Comparison of ENCODE assay signal across 17 cellular contexts in genomic region chr2:170434900-170435640, GRCh38.
DNase-seq lines count a peak whose midpoint lies in the region; ATAC-seq, FAIRE-seq and TF ChIP-seq lines count a peak whose summit lies in the region.
"Had no signal": no experiment of that assay in that cellular context is flagged by ENCODE, and none has a peak within 500 bp of the region (broad histone marks: within the 10 kb centered on the region; RNA-seq: fewer than 3 reads in every experiment).

No MANE protein-coding gene starts in this region.

- no peaks in the 10 kb centered on the region for H3K79me2 ChIP-seq in smooth muscle cell (ENCODE audit: low read depth)

- peaks cover 1% of the 10 kb centered on the region for H3K27me3 Mint-ChIP-seq in activated naive CD4-positive, alpha-beta T cell treated with anti-CD3 and anti-CD28 coated beads, Interleukin-2, amount 50 U/mL, for 24 hours
- H3K27me3 Mint-ChIP-seq in activated naive CD4-positive, alpha-beta T cell treated with anti-CD3 and anti-CD28 coated beads, Interleukin-2, amount 10 ng/mL, durations not matched to agents 7 days and 5 days, result peaks cover 25% of the 10 kb centered on the region
- peaks cover 11% of the 10 kb centered on the region for H3K27me3 Mint-ChIP-seq in activated CD8-positive, alpha-beta T cell treated with anti-CD3 and anti-CD28 coated beads for 36 hours

- H3K36me3 ChIP-seq in smooth muscle cell (ENCODE audit: low read depth), result no peaks in the 10 kb centered on the region
- H3K36me3 ChIP-seq: brain microvascular endothelial cell, heart left ventricle had no signal

- no peaks in the 10 kb centered on the region for H3K9me3 Mint-ChIP-seq in activated naive CD4-positive, alpha-beta T cell treated with anti-CD3 and anti-CD28 coated beads, Interleukin-2, amount 50 U/mL, for 24 hours
- no peaks in the 10 kb centered on the region for H3K9me3 Mint-ChIP-seq in activated naive CD4-positive, alpha-beta T cell treated with anti-CD3 and anti-CD28 coated beads, Interleukin-2, amount 10 ng/mL, durations not matched to agents 7 days and 5 days
- H3K9me3 Mint-ChIP-seq in activated CD8-positive, alpha-beta T cell treated with anti-CD3 and anti-CD28 coated beads for 36 hours, result no peaks in the 10 kb centered on the region

- no peaks in the 10 kb centered on the region for H3K27me3 ChIP-seq in smooth muscle cell (ENCODE audit: low read depth)
- H3K27me3 ChIP-seq: brain microvascular endothelial cell had no signal

- H2AFZ ChIP-seq in smooth muscle cell (ENCODE audit: low read depth), result no peak overlapping the region

- DNase-seq in activated naive CD4-positive, alpha-beta T cell treated with anti-CD3 and anti-CD28 coated beads, Interleukin-2, amount 10 ng/mL, durations not matched to agents 7 days and 5 days, result no peak
- DNase-seq in activated CD8-positive, alpha-beta T cell treated with anti-CD3 and anti-CD28 coated beads for 36 hours, result peak; percentile 21
- DNase-seq in smooth muscle cell (lab: John Stamatoyannopoulos, UW; ENCODE audit: unreplicated experiment) (no peak), NCI-H2107 treated with DMSO at 0.1 percent for 48 hours (lab: John Stamatoyannopoulos, UW; ENCODE audit: unreplicated experiment) (no peak), caudate nucleus (lab: John Stamatoyannopoulos, UW) (no peak), H54 (ENCODE audit: insufficient read length, low spot score) (no peak)
- DNase-seq: brain microvascular endothelial cell; EL; heart left ventricle; Kasumi-1; left ventricle myocardium superior; NCI-H2171 treated with DMSO at 0.1 percent for 48 hours; stimulated activated CD8-positive, alpha-beta memory T cell treated with anti-CD3 and anti-CD28 coated beads, Interleukin-4, amount 100 ng/mL, for 48 hours; T-helper 9 cell had no signal

- no peak overlapping the region for H3K4me3 ChIP-seq in smooth muscle cell
- H3K4me3 ChIP-seq: heart left ventricle had no signal

- CTCF ChIA-PET in activated naive CD4-positive, alpha-beta T cell treated with anti-CD3 and anti-CD28 coated beads, Interleukin-2, amount 10 ng/mL, durations not matched to agents 7 days and 5 days (lab: Charles Lee), result interaction anchor here (0.9 to 1.8 kb wide), 3 partner anchors 22 to 335 kb away, joined by 3 to 6 read pairs (median 3); partner anchors contain the start of gene ERICH2
- CTCF ChIA-PET in activated CD8-positive, alpha-beta T cell treated with anti-CD3 and anti-CD28 coated beads for 36 hours (lab: Charles Lee), result interaction anchor here (1.1 to 3.6 kb wide), 4 partner anchors 27 to 438 kb away, joined by 3 to 21 read pairs (median 4); no protein-coding TSS in a partner anchor

- H3K36me3 Mint-ChIP-seq in activated naive CD4-positive, alpha-beta T cell treated with anti-CD3 and anti-CD28 coated beads, Interleukin-2, amount 50 U/mL, for 24 hours, result no peaks in the 10 kb centered on the region
- H3K36me3 Mint-ChIP-seq in activated naive CD4-positive, alpha-beta T cell treated with anti-CD3 and anti-CD28 coated beads, Interleukin-2, amount 10 ng/mL, durations not matched to agents 7 days and 5 days, result no peaks in the 10 kb centered on the region
- no peaks in the 10 kb centered on the region for H3K36me3 Mint-ChIP-seq in activated CD8-positive, alpha-beta T cell treated with anti-CD3 and anti-CD28 coated beads for 36 hours (ENCODE audit: low read depth)

- peak; percentile 52 for ATAC-seq in HG02884 (IDR thresholded peaks at IDR 0.05; ENCODE audit: unreplicated experiment)
- ATAC-seq in activated CD8-positive, alpha-beta T cell treated with anti-CD3 and anti-CD28 coated beads for 36 hours, result no peak
- ATAC-seq: heart left ventricle, left ventricle myocardium superior, Panc1 had no signal

- peaks cover 31% of the 10 kb centered on the region for H3K4me1 Mint-ChIP-seq in activated naive CD4-positive, alpha-beta T cell treated with anti-CD3 and anti-CD28 coated beads, Interleukin-2, amount 50 U/mL, for 24 hours
- H3K4me1 Mint-ChIP-seq in activated naive CD4-positive, alpha-beta T cell treated with anti-CD3 and anti-CD28 coated beads, Interleukin-2, amount 10 ng/mL, durations not matched to agents 7 days and 5 days, result peaks cover 15% of the 10 kb centered on the region
- H3K4me1 Mint-ChIP-seq in activated CD8-positive, alpha-beta T cell treated with anti-CD3 and anti-CD28 coated beads for 36 hours (ENCODE audit: low read depth), result peaks cover 21% of the 10 kb centered on the region

- POLR2A ChIA-PET in activated CD8-positive, alpha-beta T cell treated with anti-CD3 and anti-CD28 coated beads for 36 hours (lab: Charles Lee), result interaction anchor here (1.0 kb wide), 1 partner anchor 384 kb away, joined by 6 read pairs; no protein-coding TSS in a partner anchor

- TF ChIP-seq POLR2A in H54 (IDR thresholded peaks at IDR 0.05; ENCODE audit: low read depth, low read length), result no peak

- no peaks in the 10 kb centered on the region for H3K9me3 ChIP-seq in smooth muscle cell (replicated peaks; ENCODE audit: low read depth)
- H3K9me3 ChIP-seq: heart left ventricle had no signal

- no peaks in the 10 kb centered on the region for H4K20me1 ChIP-seq in smooth muscle cell (ENCODE audit: low read depth)

- H3K4me2 ChIP-seq in smooth muscle cell, result peak overlapping the region; percentile 64

- intact Hi-C loops in activated CD8-positive, alpha-beta T cell treated with anti-CD3 and anti-CD28 coated beads for 36 hours (cut with micrococcal nuclease), result no loop called here

- H3K27ac ChIP-seq in smooth muscle cell (ENCODE audit: low read depth) (peak overlapping the region; percentile 54), caudate nucleus (ENCODE audit: low read depth, low read length) (no peak overlapping the region)
- H3K27ac ChIP-seq: brain microvascular endothelial cell, heart left ventricle had no signal

- FAIRE-seq in H54 (lab: Jason Lieb, UNC), result no peak

- peaks cover 22% of the 10 kb centered on the region for H3K4me1 ChIP-seq in smooth muscle cell (ENCODE audit: low read depth)
- H3K4me1 ChIP-seq: heart left ventricle had no signal

- WGBS in smooth muscle cell (ENCODE audit: low lambda C conversion rate), result 24% methylated on average over 6 of the region's 6 CpGs

- no peak overlapping the region for H3K9ac ChIP-seq in smooth muscle cell (ENCODE audit: low read depth)

- no peak for TF ChIP-seq CTCF in activated CD8-positive, alpha-beta T cell treated with anti-CD3 and anti-CD28 coated beads for 36 hours (IDR thresholded peaks at IDR 0.05)
- TF ChIP-seq CTCF in smooth muscle cell (IDR thresholded peaks at IDR 0.05; ENCODE audit: borderline replicate concordance, insufficient read depth, poor library complexity, severe bottlenecking), result no peak

- peak overlapping the region; percentile 49 for H3K4me3 Mint-ChIP-seq in activated naive CD4-positive, alpha-beta T cell treated with anti-CD3 and anti-CD28 coated beads, Interleukin-2, amount 50 U/mL, for 24 hours
- H3K4me3 Mint-ChIP-seq in activated naive CD4-positive, alpha-beta T cell treated with anti-CD3 and anti-CD28 coated beads, Interleukin-2, amount 10 ng/mL, durations not matched to agents 7 days and 5 days, result no peak overlapping the region
- no peak overlapping the region for H3K4me3 Mint-ChIP-seq in activated CD8-positive, alpha-beta T cell treated with anti-CD3 and anti-CD28 coated beads for 36 hours

- H3K27ac Mint-ChIP-seq in activated naive CD4-positive, alpha-beta T cell treated with anti-CD3 and anti-CD28 coated beads, Interleukin-2, amount 50 U/mL, for 24 hours, result no peak overlapping the region
- no peak overlapping the region for H3K27ac Mint-ChIP-seq in activated naive CD4-positive, alpha-beta T cell treated with anti-CD3 and anti-CD28 coated beads, Interleukin-2, amount 10 ng/mL, durations not matched to agents 7 days and 5 days
- no peak overlapping the region for H3K27ac Mint-ChIP-seq in activated CD8-positive, alpha-beta T cell treated with anti-CD3 and anti-CD28 coated beads for 36 hours

- H3F3A ChIP-seq in smooth muscle cell (ENCODE audit: low read depth), result peaks cover 23% of the 10 kb centered on the region
